ENCODE assay signal across 27 cellular contexts in genomic region chr17:71080937-71081336, GRCh38.
"Had no signal": no experiment of that assay in that cellular context is flagged by ENCODE, and none has a peak within 500 bp of the region (broad histone marks: within the 10 kb centered on the region; RNA-seq: fewer than 3 reads in every experiment).

No MANE protein-coding gene starts in this region.

- H3K27me3 Mint-ChIP-seq: activated B cell treated with CpG ODN at 0.5 μM for 24 hours; activated CD4-positive, alpha-beta T cell treated with anti-CD3 and anti-CD28 coated beads for 36 hours; activated T-cell treated with anti-CD3 and anti-CD28 coated beads, Interleukin-2, amount 50 U/mL, for 24 hours; activated T-helper 17 cell treated with anti-CD3 and anti-CD28 coated beads, Interleukin-2, amount 50 U/mL, for 72 hours; brain; naive B cell; stimulated activated memory B cell treated with anti-CD40 and anti-IgM and Interleukin-4, amounts not matched to agents 10 μg/mL and 1 μg/mL and 100 μg/mL, for 72 hours had no signal

- H3K4me1 ChIP-seq: lower lobe of right lung, stomach, suprapubic skin, tibial nerve had no signal

- H3K27me3 ChIP-seq: stomach, suprapubic skin, tibial nerve had no signal

- H3K36me3 Mint-ChIP-seq: brain; naive B cell; stimulated activated memory B cell treated with anti-CD40 and anti-IgM and Interleukin-4, amounts not matched to agents 10 μg/mL and 1 μg/mL and 100 μg/mL, for 72 hours had no signal

- H3K27ac ChIP-seq: lower lobe of right lung, stomach, suprapubic skin, tibial nerve had no signal

- H3K4me3 ChIP-seq: lower lobe of right lung, mucosa of descending colon, stomach, suprapubic skin, tibial nerve had no signal

- ATAC-seq: activated CD4-positive, alpha-beta T cell treated with anti-CD3 and anti-CD28 coated beads for 36 hours; activated naive CD4-positive, alpha-beta T cell treated with anti-CD3 and anti-CD28 coated beads, Interleukin-2, amount 50 U/mL, for 72 hours; activated T-helper 17 cell treated with anti-CD3 and anti-CD28 coated beads, Interleukin-2, amount 50 U/mL, for 72 hours; left lobe of liver; lower lobe of right lung; mucosa of descending colon; sciatic nerve; stimulated activated memory B cell treated with anti-CD40 and anti-IgM and Interleukin-4, amounts not matched to agents 10 μg/mL and 1 μg/mL and 100 μg/mL, for 72 hours had no signal

- H3K4me1 Mint-ChIP-seq: activated B cell treated with CpG ODN at 0.5 μM for 24 hours; activated CD4-positive, alpha-beta T cell treated with anti-CD3 and anti-CD28 coated beads for 36 hours; activated T-helper 17 cell treated with anti-CD3 and anti-CD28 coated beads, Interleukin-2, amount 50 U/mL, for 72 hours; brain; naive B cell; stimulated activated memory B cell treated with anti-CD40 and anti-IgM and Interleukin-4, amounts not matched to agents 10 μg/mL and 1 μg/mL and 100 μg/mL, for 72 hours had no signal

- H3K36me3 ChIP-seq: lower lobe of right lung, stomach, suprapubic skin, tibial nerve had no signal

- H3K27ac Mint-ChIP-seq: activated B cell treated with CpG ODN at 0.5 μM for 24 hours; activated CD4-positive, alpha-beta T cell treated with anti-CD3 and anti-CD28 coated beads for 36 hours; activated naive CD4-positive, alpha-beta T cell treated with anti-CD3 and anti-CD28 coated beads, Interleukin-2, amount 50 U/mL, for 72 hours; activated T-cell treated with anti-CD3 and anti-CD28 coated beads, Interleukin-2, amount 50 U/mL, for 24 hours; activated T-helper 17 cell treated with anti-CD3 and anti-CD28 coated beads, Interleukin-2, amount 50 U/mL, for 72 hours; brain; naive B cell; stimulated activated memory B cell treated with anti-CD40 and anti-IgM and Interleukin-4, amounts not matched to agents 10 μg/mL and 1 μg/mL and 100 μg/mL, for 72 hours had no signal

- H3K9me3 ChIP-seq: lower lobe of right lung, mucosa of descending colon, stomach, suprapubic skin, tibial nerve had no signal

- DNase-seq: activated B cell treated with CpG ODN at 0.5 μM for 24 hours; activated CD4-positive, alpha-beta T cell treated with anti-CD3 and anti-CD28 coated beads for 36 hours; activated CD4-positive, alpha-beta T cell treated with anti-CD3 and anti-CD28 coated beads, Interleukin-2, amount 50 U/mL, for 4 hours; activated CD8-positive, alpha-beta memory T cell treated with anti-CD3 and anti-CD28 coated beads for 24 hours; activated CD8-positive, alpha-beta memory T cell treated with anti-CD3 and anti-CD28 coated beads, Interleukin-2, amount 50 U/mL, for 4 hours; activated T-cell treated with anti-CD3 and anti-CD28 coated beads, Interleukin-2, amount 50 U/mL, for 24 hours; aorta; effector CD4-positive, alpha-beta T cell; erythroblast; hippocampal formation; lower lobe of right lung; mesendoderm; mucosa of descending colon; naive B cell; nucleus accumbens; small intestine; stimulated activated CD4-positive, alpha-beta T cell treated with anti-CD3 and anti-CD28 coated beads, Interleukin-15, amount 100 ng/mL, for 24 hours; stomach; T1000 had no signal

- H3K9me3 Mint-ChIP-seq: brain had no signal

- H3K4me3 Mint-ChIP-seq: activated B cell treated with CpG ODN at 0.5 μM for 24 hours; activated CD4-positive, alpha-beta T cell treated with anti-CD3 and anti-CD28 coated beads for 36 hours; activated T-cell treated with anti-CD3 and anti-CD28 coated beads, Interleukin-2, amount 50 U/mL, for 24 hours; activated T-helper 17 cell treated with anti-CD3 and anti-CD28 coated beads, Interleukin-2, amount 50 U/mL, for 72 hours; brain; naive B cell; stimulated activated memory B cell treated with anti-CD40 and anti-IgM and Interleukin-4, amounts not matched to agents 10 μg/mL and 1 μg/mL and 100 μg/mL, for 72 hours had no signal
